ENCODE assay signal across 25 cellular contexts in genomic region chr7:149449897-149450296, GRCh38.
"Had no signal": no experiment of that assay in that cellular context is flagged by ENCODE, and none has a peak within 500 bp of the region (broad histone marks: within the 10 kb centered on the region; RNA-seq: fewer than 3 reads in every experiment).

No MANE protein-coding gene starts in this region.

- H3K9me3 Mint-ChIP-seq: immature natural killer cell; mesothelial cell of epicardium; naive B cell; natural killer cell; nephron progenitor cell; neural progenitor cell; stimulated activated effector memory CD8-positive, alpha-beta T cell treated with anti-CD3 and anti-CD28 coated beads, Interleukin-12 subunit alpha, Interleukin-12 subunit beta, amount 100 ng/mL, for 72 hours; stimulated activated naive CD8-positive, alpha-beta T cell treated with anti-CD3 and anti-CD28 coated beads, Interleukin-15, Interleukin-2, amounts not matched to agents 100 ng/mL and 50 ng/mL, for 24 hours had no signal

- H3K4me3 Mint-ChIP-seq: immature natural killer cell; mesothelial cell of epicardium; natural killer cell; nephron progenitor cell; neural progenitor cell; stimulated activated effector memory CD8-positive, alpha-beta T cell treated with anti-CD3 and anti-CD28 coated beads, Interleukin-12 subunit alpha, Interleukin-12 subunit beta, amount 100 ng/mL, for 72 hours; stimulated activated naive CD8-positive, alpha-beta T cell treated with anti-CD3 and anti-CD28 coated beads, Interleukin-15, Interleukin-2, amounts not matched to agents 100 ng/mL and 50 ng/mL, for 24 hours had no signal

- ATAC-seq: natural killer cell; right lobe of liver; stimulated activated effector memory CD8-positive, alpha-beta T cell treated with anti-CD3 and anti-CD28 coated beads, Interleukin-12 subunit alpha, Interleukin-12 subunit beta, amount 100 ng/mL, for 72 hours had no signal

- H3K9ac ChIP-seq: neural progenitor cell had no signal

- H3K27ac ChIP-seq: left ventricle myocardium inferior, neural progenitor cell, neutrophil, ovary, right atrium auricular region, right lobe of liver, suprapubic skin, thoracic aorta, tibial artery had no signal

- H3K4me3 ChIP-seq: left ventricle myocardium inferior, lung, neural progenitor cell, ovary, right atrium auricular region, right lobe of liver, suprapubic skin, thoracic aorta, tibial artery had no signal

- H3K27me3 ChIP-seq: neural progenitor cell, neutrophil, ovary, right atrium auricular region, right lobe of liver, suprapubic skin, tibial artery had no signal

- DNase-seq: hypothalamus; immature natural killer cell; kidney; left ventricle myocardium inferior; mesendoderm; naive B cell; natural killer cell; nephron progenitor cell; occipital lobe; ovary; right lobe of liver; stimulated activated CD4-positive, alpha-beta T cell treated with anti-CD3 and anti-CD28 coated beads, Interleukin-4, amount 100 ng/mL, for 24 hours; stimulated activated naive CD4-positive, alpha-beta T cell; tibial artery; trophoblast cell had no signal

- H3K36me3 ChIP-seq: neural progenitor cell, ovary had no signal

- H3K27ac Mint-ChIP-seq: immature natural killer cell; mesothelial cell of epicardium; natural killer cell; nephron progenitor cell; neural progenitor cell; progenitor cell of endocrine pancreas; stimulated activated effector memory CD8-positive, alpha-beta T cell treated with anti-CD3 and anti-CD28 coated beads, Interleukin-12 subunit alpha, Interleukin-12 subunit beta, amount 100 ng/mL, for 72 hours; stimulated activated naive CD8-positive, alpha-beta T cell treated with anti-CD3 and anti-CD28 coated beads, Interleukin-15, Interleukin-2, amounts not matched to agents 100 ng/mL and 50 ng/mL, for 24 hours had no signal

- H3K4me1 ChIP-seq: left ventricle myocardium inferior, neural progenitor cell, right atrium auricular region, right lobe of liver, suprapubic skin, tibial artery had no signal

- H3K27me3 Mint-ChIP-seq: naive B cell; progenitor cell of endocrine pancreas; stimulated activated naive CD8-positive, alpha-beta T cell treated with anti-CD3 and anti-CD28 coated beads, Interleukin-15, Interleukin-2, amounts not matched to agents 100 ng/mL and 50 ng/mL, for 24 hours had no signal

- H3K4me1 Mint-ChIP-seq: mesothelial cell of epicardium, nephron progenitor cell, neural progenitor cell had no signal

- H3K9me3 ChIP-seq: left ventricle myocardium inferior, neutrophil, ovary, right atrium auricular region, right lobe of liver, suprapubic skin, thoracic aorta, tibial artery had no signal
